Comparison of ENCODE assay signal across 13 cellular contexts in genomic region chr3:5023777-5024346, GRCh38. TPM values are rescaled to one million over a fixed set of nuclear protein-coding genes. Genes with fewer than 3 reads are reported as not detected.
DNase-seq lines count a peak whose midpoint lies in the region; ATAC-seq, FAIRE-seq and TF ChIP-seq lines count a peak whose summit lies in the region.
"Had no signal": no experiment of that assay in that cellular context is flagged by ENCODE, and none has a peak within 500 bp of the region (broad histone marks: within the 10 kb centered on the region; RNA-seq: fewer than 3 reads in every experiment).

No MANE protein-coding gene starts in this region.

- H3K79me2 ChIP-seq in keratinocyte (ENCODE audit: control insufficient read depth, insufficient read depth, low read length), result no peaks in the 10 kb centered on the region

- H4K20me1 ChIP-seq in keratinocyte (ENCODE audit: control insufficient read depth, extremely low read depth, insufficient read depth, low read length), result no peaks in the 10 kb centered on the region

- no peak for TF ChIP-seq POLR2A in adrenal gland (IDR thresholded peaks at IDR 0.05)
- no peak for TF ChIP-seq POLR2A in stomach (IDR thresholded peaks at IDR 0.05)

- peaks cover 6 to 7% of the 10 kb centered on the region in 2 donors for H3K4me1 ChIP-seq in adrenal gland (replicated peaks in 1 of 2)
- peaks cover 65% of the 10 kb centered on the region for H3K4me1 ChIP-seq in keratinocyte (ENCODE audit: control insufficient read depth, extremely low read depth, insufficient read depth, low read length)
- H3K4me1 ChIP-seq in stomach, result peaks cover 0 to 41% (median 10%) of the 10 kb centered on the region in 4 donors

- no peaks in the 10 kb centered on the region for H3K9me3 ChIP-seq in adrenal gland (replicated peaks in 1 of 3)
- no peaks in the 10 kb centered on the region for H3K9me3 ChIP-seq in keratinocyte (ENCODE audit: control insufficient read depth, low read depth, low read length)
- H3K9me3 ChIP-seq in stomach, result no peaks in the 10 kb centered on the region

- no peak for TF ChIP-seq EP300 in stomach (IDR thresholded peaks at IDR 0.05)

- CTCF ChIA-PET in activated CD4-positive, alpha-beta memory T cell treated with anti-CD3 and anti-CD28 coated beads for 36 hours (lab: Charles Lee), result interaction anchor here (1.1 to 9.8 kb wide), 4 partner anchors 16 to 312 kb away, joined by 3 to 181 read pairs (median 20); partner anchors contain the start of gene BHLHE40
- CTCF ChIA-PET in activated CD4-positive, alpha-beta memory T cell treated with anti-CD3 and anti-CD28 coated beads, Interleukin-2, amount 10 ng/mL, durations not matched to agents 7 days and 5 days (lab: Charles Lee), result interaction anchor here (0.6 to 4.5 kb wide), 10 partner anchors 13 to 312 kb away, joined by 3 to 23 read pairs (median 6); no protein-coding TSS in a partner anchor

- no peak overlapping the region for H2AFZ ChIP-seq in keratinocyte (ENCODE audit: control insufficient read depth, low read length)

- H3K4me3 Mint-ChIP-seq in activated CD4-positive, alpha-beta memory T cell treated with anti-CD3 and anti-CD28 coated beads for 36 hours, result no peak overlapping the region
- H3K4me3 Mint-ChIP-seq in activated CD4-positive, alpha-beta memory T cell treated with anti-CD3 and anti-CD28 coated beads, Interleukin-2, amount 10 ng/mL, durations not matched to agents 7 days and 5 days, result no peak overlapping the region
- H3K4me3 Mint-ChIP-seq: central memory CD8-positive, alpha-beta T cell had no signal

- H3K27me3 ChIP-seq in adrenal gland (no peaks in the 10 kb centered on the region), keratinocyte (ENCODE audit: control insufficient read depth, extremely low read depth, insufficient read depth, low read length) (no peaks in the 10 kb centered on the region), stomach (no peaks in the 10 kb centered on the region)

- no peaks in the 10 kb centered on the region for H3K27me3 Mint-ChIP-seq in activated CD4-positive, alpha-beta memory T cell treated with anti-CD3 and anti-CD28 coated beads for 36 hours
- H3K27me3 Mint-ChIP-seq in activated CD4-positive, alpha-beta memory T cell treated with anti-CD3 and anti-CD28 coated beads, Interleukin-2, amount 10 ng/mL, durations not matched to agents 7 days and 5 days, result no peaks in the 10 kb centered on the region
- H3K27me3 Mint-ChIP-seq: central memory CD8-positive, alpha-beta T cell had no signal

- H3K4me1 Mint-ChIP-seq in activated CD4-positive, alpha-beta memory T cell treated with anti-CD3 and anti-CD28 coated beads for 36 hours (ENCODE audit: low read depth), result peaks cover 70% of the 10 kb centered on the region
- peaks cover 70% of the 10 kb centered on the region for H3K4me1 Mint-ChIP-seq in activated CD4-positive, alpha-beta memory T cell treated with anti-CD3 and anti-CD28 coated beads, Interleukin-2, amount 10 ng/mL, durations not matched to agents 7 days and 5 days

- H3K4me3 ChIP-seq in adrenal gland, result no peak overlapping the region
- H3K4me3 ChIP-seq in keratinocyte (ENCODE audit: control insufficient read depth in 2 of 3, extremely low read depth in 1 of 3, insufficient read depth in 2 of 3, low read depth in 1 of 3, low read length in 3 of 3), result no peak overlapping the region
- H3K4me3 ChIP-seq in stomach, result no peak overlapping the region

- dilution Hi-C loops in keratinocyte (cut with MboI; ENCODE audit: extremely low pct_ligation_motif_present, low sequenced_read_pairs), result no loop called here

- TF ChIP-seq CTCF in adrenal gland (IDR thresholded peaks at IDR 0.05), result no peak
- no peak for TF ChIP-seq CTCF in keratinocyte (optimal IDR thresholded peaks at IDR 0.05 in 1 of 3, IDR thresholded peaks at IDR 0.05 in 1 of 3, conservative IDR thresholded peaks at IDR 0.05 in 1 of 3; ENCODE audit: extremely low read depth in 1 of 3, insufficient read depth in 2 of 3, low read length in 3 of 3)
- no peak for TF ChIP-seq CTCF in stomach (IDR thresholded peaks at IDR 0.05)

- ATAC-seq in HG02970 (IDR thresholded peaks at IDR 0.05; ENCODE audit: low FRiP score, unreplicated experiment) (no peak), HG02973 (IDR thresholded peaks at IDR 0.05; ENCODE audit: unreplicated experiment) (no peak)

- H3K4me2 ChIP-seq in keratinocyte (ENCODE audit: control insufficient read depth, extremely low read depth, insufficient read depth, low read depth, low read length), result peak overlapping the region; percentile 57

- intact Hi-C loops in activated CD4-positive, alpha-beta memory T cell treated with anti-CD3 and anti-CD28 coated beads for 36 hours (cut with micrococcal nuclease), result loop anchor here (2.0 to 10.0 kb wide), 4 partner anchors 125 to 599 kb away; partner anchors contain the start of gene ITPR1
- intact Hi-C loops in adrenal gland (cut with DNase I) (loop anchor here (5.0 to 10.0 kb wide), 2 partner anchors 42 to 309 kb away; no protein-coding TSS in a partner anchor), stomach (cut with DNase I; ENCODE audit: low total_unique reads) (no loop called here)

- H3K27ac ChIP-seq in adrenal gland, result peak overlapping the region in 3 of 5 donors; percentile 8 to 75 (median 55)
- peak overlapping the region; percentile 97 for H3K27ac ChIP-seq in keratinocyte (ENCODE audit: control insufficient read depth, insufficient read depth, low read length)
- H3K27ac ChIP-seq in stomach, result peak overlapping the region in 3 of 5 donors; percentile 39 to 60 (median 45)
- H3K27ac ChIP-seq: VCaP had no signal

- no peak for DNase-seq in activated CD4-positive, alpha-beta memory T cell treated with anti-CD3 and anti-CD28 coated beads for 36 hours
- DNase-seq in activated CD4-positive, alpha-beta memory T cell treated with anti-CD3 and anti-CD28 coated beads, Interleukin-2, amount 10 ng/mL, durations not matched to agents 7 days and 5 days, result no peak
- no peak for DNase-seq in adrenal gland
- DNase-seq in keratinocyte (ENCODE audit: low read depth, low spot score), result no peak
- no peak for DNase-seq in stomach
- DNase-seq in medulla oblongata (ENCODE audit: extremely low spot score), result no peak
- DNase-seq: DMS153, RPMI8226 had no signal

- peak overlapping the region; percentile 66 for H3K27ac Mint-ChIP-seq in activated CD4-positive, alpha-beta memory T cell treated with anti-CD3 and anti-CD28 coated beads for 36 hours
- no peak overlapping the region for H3K27ac Mint-ChIP-seq in activated CD4-positive, alpha-beta memory T cell treated with anti-CD3 and anti-CD28 coated beads, Interleukin-2, amount 10 ng/mL, durations not matched to agents 7 days and 5 days

- no peaks in the 10 kb centered on the region for H3K36me3 Mint-ChIP-seq in activated CD4-positive, alpha-beta memory T cell treated with anti-CD3 and anti-CD28 coated beads for 36 hours
- no peaks in the 10 kb centered on the region for H3K36me3 Mint-ChIP-seq in activated CD4-positive, alpha-beta memory T cell treated with anti-CD3 and anti-CD28 coated beads, Interleukin-2, amount 10 ng/mL, durations not matched to agents 7 days and 5 days (ENCODE audit: low read depth)

- no peak for FAIRE-seq in keratinocyte (lab: Jason Lieb, UNC)
- FAIRE-seq: A204.1 had no signal

- 91 to 93% (median 93%) methylated on average over 9 of the region's 9 CpGs for WGBS in adrenal gland, 4 donors
- 91 to 94% (median 92%) methylated on average over 9 of the region's 9 CpGs for WGBS in stomach, 5 donors

- POLR2A ChIA-PET in activated CD4-positive, alpha-beta memory T cell treated with anti-CD3 and anti-CD28 coated beads for 36 hours (lab: Charles Lee), result interaction anchor here (1.2 to 13.1 kb wide), 6 partner anchors 13 to 202 kb away, joined by 4 to 263 read pairs (median 14); partner anchors contain the start of gene BHLHE40
- POLR2A ChIA-PET in activated CD4-positive, alpha-beta memory T cell treated with anti-CD3 and anti-CD28 coated beads, Interleukin-2, amount 10 ng/mL, durations not matched to agents 7 days and 5 days (lab: Charles Lee), result interaction anchor here (0.7 to 18.8 kb wide), 5 partner anchors 12 to 192 kb away, joined by 3 to 588 read pairs (median 5); partner anchors contain the start of gene BHLHE40

- H3K9ac ChIP-seq in keratinocyte (ENCODE audit: control insufficient read depth, extremely low read depth, insufficient read depth, low read length), result peak overlapping the region; percentile 82

- no peaks in the 10 kb centered on the region for H3K9me3 Mint-ChIP-seq in activated CD4-positive, alpha-beta memory T cell treated with anti-CD3 and anti-CD28 coated beads for 36 hours
- no peaks in the 10 kb centered on the region for H3K9me3 Mint-ChIP-seq in activated CD4-positive, alpha-beta memory T cell treated with anti-CD3 and anti-CD28 coated beads, Interleukin-2, amount 10 ng/mL, durations not matched to agents 7 days and 5 days
- H3K9me3 Mint-ChIP-seq: central memory CD8-positive, alpha-beta T cell had no signal

- H3K36me3 ChIP-seq in adrenal gland (replicated peaks in 1 of 2), result no peaks in the 10 kb centered on the region
- H3K36me3 ChIP-seq in keratinocyte (ENCODE audit: control insufficient read depth in 2 of 2, extremely low read depth in 1 of 2, insufficient read depth in 2 of 2, low read length in 2 of 2), result no peaks in the 10 kb centered on the region
- no peaks in the 10 kb centered on the region for H3K36me3 ChIP-seq in stomach

- H3K9me1 ChIP-seq in keratinocyte (ENCODE audit: control insufficient read depth, extremely low read depth, insufficient read depth, low read length), result no peaks in the 10 kb centered on the region

RNA-seq across cellular contexts. Expression of gene BHLHE40, which starts 44.6 kb away (rescaled TPM):
- 100 to 1,000 TPM; 188 to 195 TPM for total RNA-seq in activated CD4-positive, alpha-beta memory T cell treated with anti-CD3 and anti-CD28 coated beads for 36 hours
- 100 to 1,000 TPM; 316 to 318 TPM for total RNA-seq in activated CD4-positive, alpha-beta memory T cell treated with anti-CD3 and anti-CD28 coated beads, Interleukin-2, amount 10 ng/mL, durations not matched to agents 7 days and 5 days
- total RNA-seq in adrenal gland (100 to 1,000 TPM in 4 of 8 donors, 10 to 100 TPM in 4; 57.2 to 224 (median 118) TPM), stomach (10 to 100 TPM in 4 of 5 donors, 1 to 10 TPM in 1; 7.6 to 34.7 (median 26.6) TPM)
- polyA plus RNA-seq in adrenal gland (10 to 100 TPM; 19.1 to 50.2 (median 49.8) TPM), keratinocyte (73.9 to 95.7 TPM (median 74.3 TPM) in 3 replicates), stomach (10 to 100 TPM; 17.7 to 39.7 (median 24.1) TPM)
- 84.5 TPM for polyA plus RNA-seq in keratinocyte (2011; ENCODE audit: low read depth)
- polyA plus RNA-seq in keratinocyte (2011; cell fraction: cytosol; rRNA removed), result 52.6 and 66.7 TPM in 2 replicates
- polyA plus RNA-seq in keratinocyte (2011; cell fraction: nucleus; rRNA removed), result 296 and 339 TPM in 2 replicates
- polyA plus RNA-seq in keratinocyte (2012; ENCODE audit: low replicate concordance), result 87.7 and 181 TPM in 2 replicates
- polyA minus RNA-seq in keratinocyte, result 73.6 to 138 TPM (median 96.1 TPM) in 3 replicates
- 67.1 TPM for polyA minus RNA-seq in keratinocyte (2011; cell fraction: cytosol; rRNA and poly(A)+ RNA removed)
- 131 and 207 TPM in 2 replicates for polyA minus RNA-seq in keratinocyte (2011; cell fraction: nucleus; rRNA and poly(A)+ RNA removed)

Comparison
In these comparisons a context has a peak if more than half of its experiments do, and no peak if none do; other contexts are left out.
1. H3K27ac ChIP-seq: peak in every context shown above with its lines; median percentile 97 in keratinocyte; 55 in adrenal gland; 45 in stomach.